In the genomic region with DNA sequence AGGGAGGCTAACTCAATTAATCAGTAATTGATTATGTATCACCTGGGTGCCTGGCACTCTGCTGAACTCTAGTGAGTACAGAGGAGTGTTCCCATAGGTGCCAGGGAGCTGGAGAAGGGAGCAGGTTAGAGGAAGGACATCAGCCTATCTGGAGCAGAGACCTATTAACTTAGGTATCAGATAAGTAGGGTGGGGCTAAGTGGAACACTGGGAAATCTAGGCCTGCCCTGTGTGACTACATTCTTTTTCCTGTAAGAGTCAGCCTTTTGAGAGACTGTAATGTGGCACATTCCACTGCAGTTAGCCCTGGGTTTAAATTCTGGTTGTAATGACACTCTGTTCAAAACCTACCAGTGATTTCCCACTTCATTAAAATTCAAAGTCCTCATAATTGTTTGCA, we compare ENCODE assay signal across 11 cellular contexts. TPM values are rescaled to one million over a fixed set of nuclear protein-coding genes. Genes with fewer than 3 reads are reported as not detected.
DNase-seq lines count a peak whose midpoint lies in the region; ATAC-seq and TF ChIP-seq lines count a peak whose summit lies in the region.
"Had no signal": no experiment of that assay in that cellular context is flagged by ENCODE, and none has a peak within 500 bp of the region (broad histone marks: within the 10 kb centered on the region; RNA-seq: fewer than 3 reads in every experiment).

No MANE protein-coding gene starts in this region.

- H3K36me3 ChIP-seq in HEK293 (ENCODE audit: control insufficient read depth in 2 of 2, insufficient read depth in 1 of 2, low read length in 2 of 2) (peaks cover 0 to 10% of the 10 kb centered on the region in 2 experiments; a peak in 1 of 3 replicates), smooth muscle cell (ENCODE audit: low read depth) (peaks cover 8% of the 10 kb centered on the region), aorta (ENCODE audit: control insufficient read depth in 1 of 2, insufficient read depth in 2 of 2, low read length in 1 of 2) (peaks cover 1 to 3% of the 10 kb centered on the region in 2 donors)

- no peak for ATAC-seq in GM21619 (IDR thresholded peaks at IDR 0.05; ENCODE audit: unreplicated experiment)
- no peak for ATAC-seq in aorta (ENCODE audit: low FRiP score)
- no peak for ATAC-seq in HG03175 (IDR thresholded peaks at IDR 0.05; ENCODE audit: unreplicated experiment)

- no peak overlapping the region for H3K9ac ChIP-seq in smooth muscle cell (ENCODE audit: low read depth)

- H3K27ac ChIP-seq in HEK293 (ENCODE audit: extremely low read depth, low read depth, low read length) (no peak overlapping the region), smooth muscle cell (ENCODE audit: low read depth) (peak overlapping the region; percentile 34), aorta (ENCODE audit: low read depth in 1 of 2, low read length in 2 of 2) (no peak overlapping the region)

- no peak overlapping the region for H3K4me2 ChIP-seq in smooth muscle cell

- in situ Hi-C loops in astrocyte of the spinal cord (cut with HindIII; ENCODE audit: low sequenced_read_pairs) = no loop called here

- intact Hi-C loops in aorta (cut with DNase I) = no loop called here

- no peak overlapping the region for H2AFZ ChIP-seq in smooth muscle cell (ENCODE audit: low read depth)

- H3F3A ChIP-seq in smooth muscle cell (ENCODE audit: low read depth) = no peaks in the 10 kb centered on the region

- H3K4me1 ChIP-seq in HEK293 (ENCODE audit: control insufficient read depth, insufficient read depth, low read length) = peaks cover 5% of the 10 kb centered on the region; the same call in 1 of the 2 replicates
- no peaks in the 10 kb centered on the region for H3K4me1 ChIP-seq in smooth muscle cell (ENCODE audit: low read depth)
- peaks cover 3% of the 10 kb centered on the region in 2 donors for H3K4me1 ChIP-seq in aorta (ENCODE audit: control insufficient read depth in 1 of 2, insufficient read depth in 2 of 2, low read length in 2 of 2)

- TF ChIP-seq CTCF in HEK293 (tag by site-specific recombination; IDR thresholded peaks at IDR 0.05) = no peak
- TF ChIP-seq CTCF in astrocyte of the spinal cord (IDR thresholded peaks at IDR 0.05; ENCODE audit: low read depth, low read length) = no peak
- no peak for TF ChIP-seq CTCF in smooth muscle cell (IDR thresholded peaks at IDR 0.05; ENCODE audit: borderline replicate concordance, insufficient read depth, poor library complexity, severe bottlenecking)

- POLR2A ChIA-PET in HEK293 (lab: Yijun Ruan, JAX) = interaction anchor here (1.2 to 2.7 kb wide), 3 partner anchors 12 to 61 kb away, joined by 4 to 24 read pairs (median 6); a partner anchor contains a TSS

- CTCF ChIA-PET in HEK293 (lab: Yijun Ruan, JAX) = interaction anchor here (1.0 to 1.3 kb wide), 2 partner anchors 13 to 46 kb away, joined by 3 read pairs; a partner anchor contains a TSS

- H3K4me3 ChIP-seq in HEK293 (ENCODE audit: low read depth, low read length) (no peak overlapping the region), astrocyte of the spinal cord (ENCODE audit: low read depth, low read length) (no peak overlapping the region), smooth muscle cell (no peak overlapping the region), aorta (ENCODE audit: low read length in 2 of 2) (no peak overlapping the region)

- DNase-seq in astrocyte of the spinal cord (ENCODE audit: low read depth, low spot score) (peak; percentile 6), iPS-NIHi7 (ENCODE audit: extremely low spot score) (peak; percentile 22), smooth muscle cell (lab: John Stamatoyannopoulos, UW; ENCODE audit: unreplicated experiment) (no peak), globus pallidus (ENCODE audit: low spot score) (no peak), aorta (no peak)
- DNase-seq: activated CD4-positive, alpha-beta memory T cell treated with anti-CD3 and anti-CD28 coated beads for 36 hours; SHP77 treated with DMSO at 0.1 percent for 48 hours; stimulated activated CD4-positive, alpha-beta T cell treated with anti-CD3 and anti-CD28 coated beads, Interleukin-15, amount 100 ng/mL, for 24 hours had no signal

- H3K9me3 ChIP-seq in HEK293 (ENCODE audit: control insufficient read depth, insufficient read depth, low read depth, low read length) = no peaks in the 10 kb centered on the region
- H3K9me3 ChIP-seq in smooth muscle cell (replicated peaks; ENCODE audit: low read depth) = no peaks in the 10 kb centered on the region
- no peaks in the 10 kb centered on the region for H3K9me3 ChIP-seq in aorta (ENCODE audit: control insufficient read depth, low read length)

- H3K27me3 ChIP-seq in smooth muscle cell (ENCODE audit: low read depth) (no peaks in the 10 kb centered on the region), aorta (ENCODE audit: control insufficient read depth in 1 of 2, insufficient read depth in 2 of 2, low read length in 1 of 2) (no peaks in the 10 kb centered on the region)

- H3K79me2 ChIP-seq in smooth muscle cell (ENCODE audit: low read depth) = peaks cover 66% of the 10 kb centered on the region

- peaks cover 70% of the 10 kb centered on the region for H4K20me1 ChIP-seq in smooth muscle cell (ENCODE audit: low read depth)

TF ChIP-seq in HEK293, 187 proteins besides CTCF, POLR2A, EP300 and RAD21:
- no peak for TF ChIP-seq ZBTB21 (tag by site-specific recombination; IDR thresholded peaks at IDR 0.05)
- no peak for TF ChIP-seq MYNN (tag by site-specific recombination; IDR thresholded peaks at IDR 0.05; ENCODE audit: borderline replicate concordance)
- no peak for TF ChIP-seq ZNF266 (tag by site-specific recombination; IDR thresholded peaks at IDR 0.05; ENCODE audit: low read depth)
- TF ChIP-seq ZBTB17 (tag by site-specific recombination; IDR thresholded peaks at IDR 0.05) = peak; percentile 46
- TF ChIP-seq ZNF37A (tag by site-specific recombination; IDR thresholded peaks at IDR 0.05) = no peak
- TF ChIP-seq SP3 (tag by site-specific recombination; IDR thresholded peaks at IDR 0.05) = 0 out of 2 replicates have a peak, but pooled peaks have one; percentile 17
- no peak for TF ChIP-seq ZNF677 (tag by site-specific recombination; IDR thresholded peaks at IDR 0.05)
- TF ChIP-seq, protein P1, sequence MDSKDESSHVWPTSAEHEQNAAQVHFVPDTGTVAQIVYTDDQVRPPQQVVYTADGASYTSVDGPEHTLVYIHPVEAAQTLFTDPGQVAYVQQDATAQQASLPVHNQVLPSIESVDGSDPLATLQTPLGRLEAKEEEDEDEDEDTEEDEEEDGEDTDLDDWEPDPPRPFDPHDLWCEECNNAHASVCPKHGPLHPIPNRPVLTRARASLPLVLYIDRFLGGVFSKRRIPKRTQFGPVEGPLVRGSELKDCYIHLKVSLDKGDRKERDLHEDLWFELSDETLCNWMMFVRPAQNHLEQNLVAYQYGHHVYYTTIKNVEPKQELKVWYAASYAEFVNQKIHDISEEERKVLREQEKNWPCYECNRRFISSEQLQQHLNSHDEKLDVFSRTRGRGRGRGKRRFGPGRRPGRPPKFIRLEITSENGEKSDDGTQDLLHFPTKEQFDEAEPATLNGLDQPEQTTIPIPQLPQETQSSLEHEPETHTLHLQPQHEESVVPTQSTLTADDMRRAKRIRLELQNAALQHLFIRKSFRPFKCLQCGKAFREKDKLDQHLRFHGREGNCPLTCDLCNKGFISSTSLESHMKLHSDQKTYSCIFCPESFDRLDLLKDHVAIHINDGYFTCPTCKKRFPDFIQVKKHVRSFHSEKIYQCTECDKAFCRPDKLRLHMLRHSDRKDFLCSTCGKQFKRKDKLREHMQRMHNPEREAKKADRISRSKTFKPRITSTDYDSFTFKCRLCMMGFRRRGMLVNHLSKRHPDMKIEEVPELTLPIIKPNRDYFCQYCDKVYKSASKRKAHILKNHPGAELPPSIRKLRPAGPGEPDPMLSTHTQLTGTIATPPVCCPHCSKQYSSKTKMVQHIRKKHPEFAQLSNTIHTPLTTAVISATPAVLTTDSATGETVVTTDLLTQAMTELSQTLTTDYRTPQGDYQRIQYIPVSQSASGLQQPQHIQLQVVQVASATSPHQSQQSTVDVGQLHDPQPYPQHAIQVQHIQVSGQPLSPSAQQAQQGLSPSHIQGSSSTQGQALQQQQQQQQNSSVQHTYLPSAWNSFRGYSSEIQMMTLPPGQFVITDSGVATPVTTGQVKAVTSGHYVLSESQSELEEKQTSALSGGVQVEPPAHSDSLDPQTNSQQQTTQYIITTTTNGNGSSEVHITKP (tag by site-specific recombination; IDR thresholded peaks at IDR 0.05) = peak; percentile 66

RNA-seq across cellular contexts. Expression of a gene that starts 12.7 kb away (rescaled TPM):
- 49.6 and 50.7 TPM in 2 replicates for total RNA-seq in smooth muscle cell
- polyA plus RNA-seq in smooth muscle cell = 20.6 and 22.0 TPM in 2 replicates
- total RNA-seq in aorta = 10 to 100 TPM; 70.0 to 81.4 TPM
- 10 to 100 TPM; 37.6 to 43.3 TPM for polyA plus RNA-seq in aorta

RNA-seq across cellular contexts. Expression of a gene that starts 44.8 kb away (rescaled TPM):
- total RNA-seq in smooth muscle cell (35.4 and 36.4 TPM in 2 replicates), aorta (10 to 100 TPM; 28.9 to 29.5 TPM)
- polyA plus RNA-seq in smooth muscle cell (10.6 and 14.4 TPM in 2 replicates), aorta (10 to 100 TPM; 22.3 to 32.0 TPM)

Comparison
In these comparisons a context has a peak if more than half of its experiments do, and no peak if none do; other contexts are left out.
1. DNase-seq: peak in astrocyte of the spinal cord (single experiment) and iPS-NIHi7 (single experiment); none in smooth muscle cell (single experiment), globus pallidus (single experiment) and aorta (0 of 2).